In the genomic region with DNA sequence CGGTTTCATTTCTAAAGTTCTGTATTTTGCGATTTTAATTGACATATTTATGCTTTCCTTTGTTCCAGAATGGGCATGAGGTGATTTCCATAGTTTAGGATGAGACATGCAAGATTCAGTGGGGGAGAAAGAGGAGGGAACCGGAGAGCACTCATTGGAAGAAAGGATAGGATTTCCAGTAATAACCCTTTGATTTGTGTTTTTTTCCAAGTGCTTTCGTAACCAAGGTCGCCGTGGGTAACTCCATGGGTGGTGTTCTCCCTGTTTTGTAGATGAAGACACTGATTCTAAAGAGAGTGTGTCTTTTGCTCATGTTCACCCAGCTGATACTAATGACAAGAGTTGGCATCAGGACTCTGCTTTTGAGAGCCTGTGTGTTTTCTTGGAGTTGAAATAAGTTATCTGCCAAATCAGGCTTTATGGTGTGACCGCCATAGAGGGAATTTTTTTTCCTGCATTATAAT, we compare ENCODE assay signal across 11 cellular contexts.
DNase-seq lines count a peak whose midpoint lies in the region; ATAC-seq and TF ChIP-seq lines count a peak whose summit lies in the region.
"Had no signal": no experiment of that assay in that cellular context is flagged by ENCODE, and none has a peak within 500 bp of the region (broad histone marks: within the 10 kb centered on the region; RNA-seq: fewer than 3 reads in every experiment).

No MANE protein-coding gene starts in this region.

- peaks cover 39% of the 10 kb centered on the region for H3F3A ChIP-seq in GM23248 (ENCODE audit: insufficient read depth)

- peak overlapping the region; percentile 75 for H3K9ac ChIP-seq in GM23248

- intact Hi-C loops in activated CD4-positive, alpha-beta memory T cell treated with anti-CD3 and anti-CD28 coated beads for 36 hours (cut with micrococcal nuclease), result loop anchor here (5.0 kb wide), 1 partner anchor 381 kb away; no protein-coding TSS in a partner anchor

- no peak for ATAC-seq in T-helper 17 cell
- ATAC-seq in stimulated activated memory B cell treated with anti-CD40 and anti-IgM and Interleukin-4, amounts not matched to agents 10 μg/mL and 1 μg/mL and 100 μg/mL, for 72 hours, result no peak
- no peak for ATAC-seq in HG03432 (IDR thresholded peaks at IDR 0.05; ENCODE audit: unreplicated experiment)

- DNase-seq in GM23248 (peak; percentile 71), T-helper 17 cell (no peak), hepatocyte (ENCODE audit: low spot score) (no peak), NCI-H1105 (lab: John Stamatoyannopoulos, UW) (no peak), DMS79 treated with DMSO at 0.1 percent for 48 hours (lab: John Stamatoyannopoulos, UW) (no peak)
- DNase-seq in activated CD4-positive, alpha-beta memory T cell treated with anti-CD3 and anti-CD28 coated beads for 36 hours, result no peak
- DNase-seq: NCI-H187 treated with DMSO at 0.1 percent for 48 hours had no signal

- H3K9me2 ChIP-seq in GM23248 (ENCODE audit: insufficient read depth) (no peaks in the 10 kb centered on the region), hepatocyte (replicated peaks; ENCODE audit: insufficient read depth) (no peaks in the 10 kb centered on the region)

- H3K27ac ChIP-seq in GM23248, result peak overlapping the region; percentile 94
- peak overlapping the region; percentile 78 for H3K27ac ChIP-seq in hepatocyte
- H3K27ac ChIP-seq: VCaP had no signal

- H4K20me1 ChIP-seq in GM23248 (ENCODE audit: insufficient read depth), result no peaks in the 10 kb centered on the region
- H4K20me1 ChIP-seq in hepatocyte (ENCODE audit: insufficient read depth, poor library complexity, severe bottlenecking), result no peaks in the 10 kb centered on the region

- POLR2A ChIA-PET in activated CD4-positive, alpha-beta memory T cell treated with anti-CD3 and anti-CD28 coated beads for 36 hours (lab: Charles Lee), result interaction anchor here (0.6 to 1.8 kb wide), 7 partner anchors 8 to 382 kb away, joined by 3 to 12 read pairs (median 5); no protein-coding TSS in a partner anchor

- H3K36me3 Mint-ChIP-seq in T-helper 17 cell (ENCODE audit: low read depth), result no peaks in the 10 kb centered on the region
- peaks cover 41% of the 10 kb centered on the region for H3K36me3 Mint-ChIP-seq in stimulated activated memory B cell treated with anti-CD40 and anti-IgM and Interleukin-4, amounts not matched to agents 10 μg/mL and 1 μg/mL and 100 μg/mL, for 72 hours
- H3K36me3 Mint-ChIP-seq in activated CD4-positive, alpha-beta memory T cell treated with anti-CD3 and anti-CD28 coated beads for 36 hours, result peaks cover 37% of the 10 kb centered on the region

- 17% methylated on average over 7 of the region's 7 CpGs for WGBS in GM23248 (ENCODE audit: low coverage in 1 of 2, low lambda C conversion rate in 2 of 2, missing lambda C conversion rate in 2 of 2), 2 experiments
- WGBS in hepatocyte (ENCODE audit: low lambda C conversion rate, missing lambda C conversion rate), result 72% methylated on average over 7 of the region's 7 CpGs

- peaks cover 37% of the 10 kb centered on the region for H3K4me1 Mint-ChIP-seq in T-helper 17 cell
- H3K4me1 Mint-ChIP-seq in stimulated activated memory B cell treated with anti-CD40 and anti-IgM and Interleukin-4, amounts not matched to agents 10 μg/mL and 1 μg/mL and 100 μg/mL, for 72 hours, result peaks cover 25% of the 10 kb centered on the region
- H3K4me1 Mint-ChIP-seq in activated CD4-positive, alpha-beta memory T cell treated with anti-CD3 and anti-CD28 coated beads for 36 hours (ENCODE audit: low read depth), result peaks cover 61% of the 10 kb centered on the region

- H3K9me3 ChIP-seq in GM23248 (ENCODE audit: low read depth) (no peaks in the 10 kb centered on the region), T-helper 17 cell (ENCODE audit: control insufficient read depth, low read length, poor library complexity, severe bottlenecking) (no peaks in the 10 kb centered on the region), hepatocyte (ENCODE audit: low read depth) (no peaks in the 10 kb centered on the region)

- 0 out of 2 replicates have a peak, but pooled peaks cover 3% of the 10 kb centered on the region for H3K79me2 ChIP-seq in GM23248 (ENCODE audit: insufficient read depth)
- no peaks in the 10 kb centered on the region for H3K79me2 ChIP-seq in hepatocyte

- no peaks in the 10 kb centered on the region for H3K9me3 Mint-ChIP-seq in stimulated activated memory B cell treated with anti-CD40 and anti-IgM and Interleukin-4, amounts not matched to agents 10 μg/mL and 1 μg/mL and 100 μg/mL, for 72 hours
- H3K9me3 Mint-ChIP-seq in activated CD4-positive, alpha-beta memory T cell treated with anti-CD3 and anti-CD28 coated beads for 36 hours, result no peaks in the 10 kb centered on the region

- H3K27ac Mint-ChIP-seq in T-helper 17 cell, result peak overlapping the region; percentile 93
- H3K27ac Mint-ChIP-seq in stimulated activated memory B cell treated with anti-CD40 and anti-IgM and Interleukin-4, amounts not matched to agents 10 μg/mL and 1 μg/mL and 100 μg/mL, for 72 hours, result peak overlapping the region; percentile 94
- H3K27ac Mint-ChIP-seq in activated CD4-positive, alpha-beta memory T cell treated with anti-CD3 and anti-CD28 coated beads for 36 hours, result no peak overlapping the region
- H3K27ac Mint-ChIP-seq: progenitor cell of endocrine pancreas had no signal

- peaks cover 42% of the 10 kb centered on the region for H3K4me1 ChIP-seq in GM23248 (ENCODE audit: insufficient read depth)
- H3K4me1 ChIP-seq in hepatocyte (ENCODE audit: insufficient read depth), result peaks cover 48% of the 10 kb centered on the region

- H2AFZ ChIP-seq in GM23248 (no peak overlapping the region), hepatocyte (no peak overlapping the region)

- H3K4me3 ChIP-seq in GM23248 (peak overlapping the region; percentile 52), hepatocyte (no peak overlapping the region)

- H3K4me2 ChIP-seq in GM23248 (ENCODE audit: unreplicated experiment) (peak overlapping the region; percentile 76), hepatocyte (no peak overlapping the region)

- H3K4me3 Mint-ChIP-seq in T-helper 17 cell, result peak overlapping the region; percentile 57
- no peak overlapping the region for H3K4me3 Mint-ChIP-seq in stimulated activated memory B cell treated with anti-CD40 and anti-IgM and Interleukin-4, amounts not matched to agents 10 μg/mL and 1 μg/mL and 100 μg/mL, for 72 hours
- no peak overlapping the region for H3K4me3 Mint-ChIP-seq in activated CD4-positive, alpha-beta memory T cell treated with anti-CD3 and anti-CD28 coated beads for 36 hours

- CTCF ChIA-PET in activated CD4-positive, alpha-beta memory T cell treated with anti-CD3 and anti-CD28 coated beads for 36 hours (lab: Charles Lee), result interaction anchor here (0.8 to 5.9 kb wide), 2 partner anchors 11 to 25 kb away, joined by 3 to 40 read pairs; no protein-coding TSS in a partner anchor

- H3K27me3 Mint-ChIP-seq in T-helper 17 cell, result no peaks in the 10 kb centered on the region
- H3K27me3 Mint-ChIP-seq in stimulated activated memory B cell treated with anti-CD40 and anti-IgM and Interleukin-4, amounts not matched to agents 10 μg/mL and 1 μg/mL and 100 μg/mL, for 72 hours, result no peaks in the 10 kb centered on the region
- H3K27me3 Mint-ChIP-seq in activated CD4-positive, alpha-beta memory T cell treated with anti-CD3 and anti-CD28 coated beads for 36 hours, result peaks cover 11% of the 10 kb centered on the region
- H3K27me3 Mint-ChIP-seq: progenitor cell of endocrine pancreas had no signal

- H3K27me3 ChIP-seq in GM23248 (replicated peaks; ENCODE audit: insufficient read depth), result no peaks in the 10 kb centered on the region
- no peaks in the 10 kb centered on the region for H3K27me3 ChIP-seq in hepatocyte

- in situ Hi-C loops in GM23248 (cut with MboI), result no loop called here

- no peaks in the 10 kb centered on the region for H3K36me3 ChIP-seq in GM23248 (ENCODE audit: low read depth)
- no peaks in the 10 kb centered on the region for H3K36me3 ChIP-seq in hepatocyte (replicated peaks; ENCODE audit: insufficient read depth, low read depth)

- TF ChIP-seq CTCF in hepatocyte (IDR thresholded peaks at IDR 0.05; ENCODE audit: poor library complexity), result no peak
